ENCODE assay signal across 8 cellular contexts in the genomic region with DNA sequence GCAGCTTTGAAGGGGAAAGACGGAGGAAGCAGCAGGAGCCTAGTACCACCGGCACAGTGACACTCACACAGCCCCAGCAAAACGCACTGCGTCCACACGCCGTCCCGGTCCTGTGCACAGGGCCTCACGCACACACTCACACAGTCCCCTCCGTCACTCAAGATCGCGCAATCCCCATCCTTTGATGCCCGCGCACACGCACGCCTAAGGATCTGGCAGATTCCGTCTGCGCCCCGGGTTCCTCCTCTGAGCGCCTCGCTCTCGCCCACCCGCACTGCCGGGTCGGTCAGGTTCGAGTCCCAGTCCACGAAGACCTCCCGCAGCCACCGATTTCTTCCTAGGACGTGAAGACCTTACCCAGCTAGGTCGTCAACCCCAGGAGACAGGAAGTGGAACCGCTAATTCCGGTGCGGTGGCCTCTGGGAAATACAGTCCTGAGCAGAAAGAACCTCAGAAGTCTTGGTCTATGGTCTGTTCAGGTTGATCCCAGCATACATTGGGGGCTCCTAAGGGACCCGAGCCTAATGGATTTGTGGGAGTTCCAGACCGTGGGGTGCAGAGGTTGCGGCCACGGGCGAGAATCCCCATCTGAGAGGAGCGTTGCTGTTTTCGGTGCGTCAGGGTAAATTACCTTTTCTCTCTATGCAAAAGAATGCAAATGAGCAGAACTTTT. TPM values are rescaled to one million over a fixed set of nuclear protein-coding genes. Genes with fewer than 3 reads are reported as not detected.
A peak's percentile ranks its signal among the peaks of the same experiment; 100 is the strongest.
DNase-seq lines count a peak whose midpoint lies in the region; ATAC-seq, FAIRE-seq and TF ChIP-seq lines count a peak whose summit lies in the region.

A gene (minus strand): TSS at position 400 of the 673 bp plus-strand sequence. CDS start 5,899 bp downstream, outside the sequence.

- intact Hi-C loops in vagina (cut with DNase I), result no loop called here

- TF ChIP-seq CTCF in hepatocyte (IDR thresholded peaks at IDR 0.05; ENCODE audit: poor library complexity), result no peak
- TF ChIP-seq CTCF in vagina (IDR thresholded peaks at IDR 0.05), result no peak

- H3K9me2 ChIP-seq in hepatocyte (replicated peaks; ENCODE audit: insufficient read depth), result no peaks in the 10 kb centered on the region

- H3K27me3 ChIP-seq in hepatocyte (no peaks in the 10 kb centered on the region), rectal smooth muscle tissue (ENCODE audit: control insufficient read depth, insufficient read depth, low read length) (no peaks in the 10 kb centered on the region), vagina (no peaks in the 10 kb centered on the region)

- no peaks in the 10 kb centered on the region for H4K20me1 ChIP-seq in hepatocyte (ENCODE audit: insufficient read depth, poor library complexity, severe bottlenecking)

- WGBS in hepatocyte (ENCODE audit: low lambda C conversion rate, missing lambda C conversion rate), result 1% methylated on average over 41 of the region's 41 CpGs

- H3K9me3 ChIP-seq in hepatocyte (ENCODE audit: low read depth), result peaks cover 18% of the 10 kb centered on the region
- no peaks in the 10 kb centered on the region for H3K9me3 ChIP-seq in vagina

- H3K36me3 ChIP-seq in hepatocyte (replicated peaks; ENCODE audit: insufficient read depth, low read depth) (no peaks in the 10 kb centered on the region), rectal smooth muscle tissue (ENCODE audit: control insufficient read depth, insufficient read depth, low read length) (no peaks in the 10 kb centered on the region), vagina (no peaks in the 10 kb centered on the region)

- H3K4me1 ChIP-seq in hepatocyte (ENCODE audit: insufficient read depth) (no peaks in the 10 kb centered on the region), rectal smooth muscle tissue (ENCODE audit: control insufficient read depth, insufficient read depth, low read length) (peaks cover 2% of the 10 kb centered on the region), vagina (peaks cover 21% of the 10 kb centered on the region)

- no peak for TF ChIP-seq POLR2A in vagina (IDR thresholded peaks at IDR 0.05)

- H3K9ac ChIP-seq in rectal smooth muscle tissue (ENCODE audit: low read length), result peak within 1 kb of the TSS; percentile 16

- ATAC-seq in HG02588 (IDR thresholded peaks at IDR 0.05; ENCODE audit: unreplicated experiment), result peak; percentile 57

- H3K79me2 ChIP-seq in hepatocyte, result peaks cover 47% of the 10 kb centered on the region

- peak within 1 kb of the TSS; percentile 92 for H2AFZ ChIP-seq in hepatocyte

- H3K4me3 ChIP-seq in hepatocyte (peak within 1 kb of the TSS; percentile 45), rectal smooth muscle tissue (ENCODE audit: low read length) (peak within 1 kb of the TSS; percentile 86), vagina (peak within 1 kb of the TSS; percentile 73 to 80)

- H3K4me2 ChIP-seq in hepatocyte, result peak within 1 kb of the TSS; percentile 84

- peak; percentile 23 for DNase-seq in NCI-H1436 treated with DMSO at 0.1 percent for 48 hours (lab: John Stamatoyannopoulos, UW)
- peak; percentile 18 to 85 (median 55) for DNase-seq in T-helper 2 cell
- peak in 57 of 58 donors; percentile 13 to 88 (median 58) for DNase-seq in anterior cingulate cortex (lab: John Stamatoyannopoulos, UW)
- peak; percentile 67 for DNase-seq in hepatocyte (ENCODE audit: low spot score)
- DNase-seq in vagina (ENCODE audit: extremely low spot score in 2 of 2), result no peak

- H3K27ac ChIP-seq in hepatocyte, result peak within 1 kb of the TSS; percentile 76
- peak within 1 kb of the TSS; percentile 27 for H3K27ac ChIP-seq in rectal smooth muscle tissue (ENCODE audit: low read depth, low read length)
- peak within 1 kb of the TSS; percentile 67 for H3K27ac ChIP-seq in vagina

- FAIRE-seq in G401.6 (lab: Jason Lieb, UNC), result peak; percentile 79

RNA-seq across cellular contexts. Expression of the gene that starts here (rescaled TPM):
- total RNA-seq in hepatocyte, result 11.5 and 13.4 TPM in 2 replicates
- polyA plus RNA-seq in hepatocyte, result 3.1 and 4.7 TPM in 2 replicates
- total RNA-seq in vagina, result 12.0 TPM

Comparison
In these comparisons a context has a peak if more than half of its experiments do, and no peak if none do; other contexts are left out.
1. DNase-seq: peak in NCI-H1436 treated with DMSO at 0.1 percent for 48 hours (single experiment), T-helper 2 cell (5 of 5), anterior cingulate cortex (57 of 58) and hepatocyte (single experiment); none in vagina (0 of 2).
2. Peak in every context shown above with its lines, with median percentiles within 50 percentile points of each other: H3K27ac ChIP-seq and H3K4me3 ChIP-seq.